ENCODE assay signal across 12 cellular contexts in the genomic region with DNA sequence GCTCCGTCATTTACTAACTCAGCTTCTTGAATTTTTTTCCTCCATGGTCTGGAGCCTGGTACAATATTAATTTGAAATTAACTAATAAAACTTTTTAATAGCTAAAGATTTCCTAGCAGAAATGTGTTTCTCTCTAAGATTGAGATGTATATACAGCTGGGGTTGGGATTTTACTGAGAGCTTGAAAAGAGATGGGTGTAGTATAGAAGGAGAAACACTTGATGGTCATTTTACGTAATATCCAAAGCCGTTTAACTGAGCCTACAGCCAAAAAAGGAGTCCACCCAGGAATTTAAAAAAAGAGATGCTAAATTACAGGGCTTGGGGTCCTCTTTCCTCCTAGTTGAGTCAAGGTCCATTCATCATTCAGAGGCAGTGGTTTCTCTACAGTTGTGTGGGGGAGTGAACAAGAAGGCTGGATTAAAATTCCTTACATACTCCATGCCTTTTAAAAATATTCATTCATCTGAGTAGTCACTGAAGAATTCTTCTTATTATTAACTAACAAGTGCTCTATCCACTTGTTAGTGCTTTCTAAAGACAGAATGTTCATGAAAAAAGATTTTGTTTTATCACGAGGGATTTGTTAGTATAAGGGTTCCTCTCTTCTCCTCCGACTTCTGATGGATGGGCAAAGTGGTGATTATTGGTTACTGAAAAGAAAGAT.
DNase-seq lines count a peak whose midpoint lies in the region; ATAC-seq, FAIRE-seq and TF ChIP-seq lines count a peak whose summit lies in the region.
"Had no signal": no experiment of that assay in that cellular context is flagged by ENCODE, and none has a peak within 500 bp of the region (broad histone marks: within the 10 kb centered on the region; RNA-seq: fewer than 3 reads in every experiment).

No MANE protein-coding gene starts in this region.

- peak; percentile 12 for DNase-seq in G401 (ENCODE audit: low spot score)
- peak; percentile 35 for DNase-seq in fibroblast of the conjunctiva (ENCODE audit: low read depth)
- peak; percentile 96 for DNase-seq in renal cortical epithelial cell (ENCODE audit: low read depth)
- DNase-seq in NCI-H1417 treated with DMSO at 0.1 percent for 48 hours (lab: John Stamatoyannopoulos, UW), result no peak
- no peak for DNase-seq in GM19239 (ENCODE audit: insufficient read length, low spot score)
- no peak for DNase-seq in stimulated activated naive B cell treated with anti-CD40 and anti-IgM and Interleukin-4, amounts not matched to agents 10 μg/mL and 1 μg/mL and 100 μg/mL, for 72 hours
- no peak for DNase-seq in effector memory CD8-positive, alpha-beta T cell
- DNase-seq: DND-41; SHP77; stimulated activated CD4-positive, alpha-beta T cell treated with anti-CD3 and anti-CD28 coated beads, Interleukin-1b, Interleukin-23, amount 100 ng/mL, for 48 hours had no signal

- H3K36me3 Mint-ChIP-seq in stimulated activated naive B cell treated with anti-CD40 and anti-IgM and Interleukin-4, amounts not matched to agents 10 μg/mL and 1 μg/mL and 100 μg/mL, for 72 hours, result no peaks in the 10 kb centered on the region
- H3K36me3 Mint-ChIP-seq in effector memory CD8-positive, alpha-beta T cell (ENCODE audit: insufficient read depth), result no peaks in the 10 kb centered on the region

- no peak overlapping the region for H3K27ac Mint-ChIP-seq in stimulated activated naive B cell treated with anti-CD40 and anti-IgM and Interleukin-4, amounts not matched to agents 10 μg/mL and 1 μg/mL and 100 μg/mL, for 72 hours
- no peak overlapping the region for H3K27ac Mint-ChIP-seq in effector memory CD8-positive, alpha-beta T cell
- H3K27ac Mint-ChIP-seq: dendritic cell treated with granulocyte-macrophage colony-stimulating factor and Interleukin-4, amounts not matched to agents 40 ng/mL and 50 ng/mL, for 4 days had no signal

- FAIRE-seq in GM19239 (lab: Jason Lieb, UNC), result no peak

- H3K9me3 Mint-ChIP-seq in stimulated activated naive B cell treated with anti-CD40 and anti-IgM and Interleukin-4, amounts not matched to agents 10 μg/mL and 1 μg/mL and 100 μg/mL, for 72 hours, result no peaks in the 10 kb centered on the region
- H3K9me3 Mint-ChIP-seq in effector memory CD8-positive, alpha-beta T cell, result peaks cover 0 to 2% of the 10 kb centered on the region in 2 donors
- H3K9me3 Mint-ChIP-seq: dendritic cell treated with granulocyte-macrophage colony-stimulating factor and Interleukin-4, amounts not matched to agents 40 ng/mL and 50 ng/mL, for 4 days had no signal

- peaks cover 7 to 15% of the 10 kb centered on the region in 2 donors for H3K27me3 Mint-ChIP-seq in stimulated activated naive B cell treated with anti-CD40 and anti-IgM and Interleukin-4, amounts not matched to agents 10 μg/mL and 1 μg/mL and 100 μg/mL, for 72 hours
- peaks cover 0 to 6% of the 10 kb centered on the region in 2 donors for H3K27me3 Mint-ChIP-seq in effector memory CD8-positive, alpha-beta T cell
- H3K27me3 Mint-ChIP-seq: dendritic cell treated with granulocyte-macrophage colony-stimulating factor and Interleukin-4, amounts not matched to agents 40 ng/mL and 50 ng/mL, for 4 days had no signal

- H3K4me1 Mint-ChIP-seq in stimulated activated naive B cell treated with anti-CD40 and anti-IgM and Interleukin-4, amounts not matched to agents 10 μg/mL and 1 μg/mL and 100 μg/mL, for 72 hours, result no peaks in the 10 kb centered on the region
- H3K4me1 Mint-ChIP-seq in effector memory CD8-positive, alpha-beta T cell (ENCODE audit: low read depth in 2 of 2), result no peaks in the 10 kb centered on the region

- in situ Hi-C loops in G401 (cut with HindIII; ENCODE audit: low sequenced_read_pairs), result no loop called here

- H3K4me3 Mint-ChIP-seq in stimulated activated naive B cell treated with anti-CD40 and anti-IgM and Interleukin-4, amounts not matched to agents 10 μg/mL and 1 μg/mL and 100 μg/mL, for 72 hours, result no peak overlapping the region
- H3K4me3 Mint-ChIP-seq in effector memory CD8-positive, alpha-beta T cell, result no peak overlapping the region
- H3K4me3 Mint-ChIP-seq: dendritic cell treated with granulocyte-macrophage colony-stimulating factor and Interleukin-4, amounts not matched to agents 40 ng/mL and 50 ng/mL, for 4 days had no signal

- ATAC-seq in SK-N-SH treated with all-trans-retinoic acid at 6 μM for 48 hours, result peak; percentile 86
- ATAC-seq in stimulated activated naive B cell treated with anti-CD40 and anti-IgM and Interleukin-4, amounts not matched to agents 10 μg/mL and 1 μg/mL and 100 μg/mL, for 72 hours (replicated peaks), result no peak
- no peak for ATAC-seq in effector memory CD8-positive, alpha-beta T cell (replicated peaks)

TF ChIP-seq in SK-N-SH treated with all-trans-retinoic acid at 6 μM for 48 hours, 23 proteins besides CTCF, POLR2A, EP300 and RAD21:
- TF ChIP-seq SNAI2 (CRISPR knock-in tag; IDR thresholded peaks at IDR 0.05), result no peak
- TF ChIP-seq ESRRG (CRISPR knock-in tag; IDR thresholded peaks at IDR 0.05), result no peak
- peak; percentile 82 for TF ChIP-seq ISL1 (CRISPR knock-in tag; IDR thresholded peaks at IDR 0.05)
- no peak for TF ChIP-seq ZFP30 (CRISPR knock-in tag; IDR thresholded peaks at IDR 0.05)

Comparison
In these comparisons a context has a peak if more than half of its experiments do, and no peak if none do; other contexts are left out.
1. DNase-seq: peak in G401 (single experiment), fibroblast of the conjunctiva (single experiment) and renal cortical epithelial cell (single experiment); none in NCI-H1417 treated with DMSO at 0.1 percent for 48 hours (single experiment), GM19239 (single experiment), stimulated activated naive B cell treated with anti-CD40 and anti-IgM and Interleukin-4, amounts not matched to agents 10 μg/mL and 1 μg/mL and 100 μg/mL, for 72 hours (single experiment) and effector memory CD8-positive, alpha-beta T cell (0 of 3).